Comparison of ENCODE assay signal across 1 cellular context in the genomic region with DNA sequence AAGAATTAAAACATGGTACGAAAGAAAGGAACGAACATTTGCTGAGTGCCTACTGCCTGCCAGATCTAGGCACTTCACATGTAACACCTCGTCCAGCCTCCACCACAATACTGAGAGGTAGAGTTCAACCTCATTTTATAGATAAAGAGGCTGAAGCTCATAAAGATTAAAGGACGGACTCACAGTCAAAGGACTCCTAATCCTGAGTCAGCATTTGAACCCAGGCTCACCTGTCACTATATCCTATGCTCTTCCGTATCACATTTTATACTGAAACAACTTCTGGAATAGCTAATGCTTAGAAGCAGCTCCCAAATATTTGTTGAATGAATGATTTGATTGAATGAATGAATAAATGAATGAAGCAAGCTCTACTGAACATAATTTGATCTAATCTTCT.
TF ChIP-seq lines count a peak whose summit lies in the region.

No MANE protein-coding gene starts in this region.

TF ChIP-seq in K562, 482 proteins besides CTCF, POLR2A, EP300 and RAD21:
- TF ChIP-seq MAFG (tag; conservative IDR thresholded peaks at IDR 0.05): peak; percentile 52
- TF ChIP-seq NFATC3 (IDR thresholded peaks at IDR 0.05): no peak
- TF ChIP-seq ZNF586 (CRISPR knock-in tag; conservative IDR thresholded peaks at IDR 0.05): no peak
- peak; percentile 26; the same call in 1 of the 2 replicates for TF ChIP-seq C11orf30 (IDR thresholded peaks at IDR 0.05; ENCODE audit: low read depth)
- peak; percentile 67 for TF ChIP-seq ZNF316 (IDR thresholded peaks at IDR 0.05)
